24 cellular contexts compared by ENCODE assay signal in the genomic region with DNA sequence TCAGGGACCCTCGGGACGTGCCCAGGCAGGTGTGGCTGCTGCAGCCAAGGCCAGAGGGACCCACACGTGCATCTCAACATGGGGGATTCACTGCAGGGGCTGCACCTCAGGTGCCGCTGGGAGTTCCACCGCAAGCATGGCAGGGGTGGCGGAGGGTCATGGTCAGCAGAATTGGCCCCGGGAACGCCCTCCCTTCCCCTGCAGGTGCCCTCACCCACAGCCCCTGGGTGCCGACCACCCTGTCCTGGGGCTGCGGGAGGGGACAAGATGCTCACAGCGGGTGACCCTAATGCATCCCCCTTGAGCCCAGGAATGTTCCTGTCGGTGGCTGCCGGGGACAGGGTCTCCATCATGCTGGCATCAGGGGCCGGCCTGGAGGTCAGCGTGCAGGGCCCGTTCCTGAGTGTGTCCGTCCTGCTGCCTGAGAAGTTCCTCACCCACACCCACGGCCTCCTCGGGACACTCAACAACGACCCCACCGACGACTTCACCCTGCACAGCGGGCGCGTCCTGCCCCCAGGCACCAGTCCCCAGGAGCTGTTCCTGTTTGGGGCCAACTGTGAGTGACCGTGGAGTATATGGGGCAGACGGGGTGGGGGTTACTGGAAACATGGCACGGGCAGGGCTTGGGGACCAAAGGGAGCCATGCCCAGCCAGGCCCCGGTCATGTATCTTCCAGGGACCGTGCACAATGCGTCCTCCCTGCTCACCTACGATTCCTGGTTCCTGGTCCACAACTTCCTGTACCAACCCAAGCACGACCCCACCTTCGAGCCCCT. TPM values are rescaled to one million over a fixed set of nuclear protein-coding genes. Genes with fewer than 3 reads are reported as not detected.
A peak's percentile ranks its signal among the peaks of the same experiment; 100 is the strongest.
DNase-seq lines count a peak whose midpoint lies in the region; FAIRE-seq and TF ChIP-seq lines count a peak whose summit lies in the region.
"Had no signal": no experiment of that assay in that cellular context is flagged by ENCODE, and none has a peak within 500 bp of the region (broad histone marks: within the 10 kb centered on the region; RNA-seq: fewer than 3 reads in every experiment).

No MANE protein-coding gene starts in this region.

- H3K27ac ChIP-seq in kidney (ENCODE audit: low read depth in 2 of 2, low read length in 2 of 2) = no peak overlapping the region
- no peak overlapping the region for H3K27ac ChIP-seq in sigmoid colon
- H3K27ac ChIP-seq in OCI-LY7 (ENCODE audit: low read depth, low read length, poor library complexity, severe bottlenecking) = no peak overlapping the region
- H3K27ac ChIP-seq in prostate gland = no peak overlapping the region
- H3K27ac ChIP-seq: PC-9 had no signal

- no peaks in the 10 kb centered on the region for H4K20me1 ChIP-seq in OCI-LY7 (ENCODE audit: insufficient read depth, low read length)

- no peaks in the 10 kb centered on the region for H3K79me2 ChIP-seq in OCI-LY7 (ENCODE audit: insufficient read depth, low read depth, low read length)

- no TSS peak for BruUV-seq in OCI-LY7 (replicated peaks; lab: Mats Ljungman, UMichigan)

- WGBS in sigmoid colon, 2 donors = 85 to 91% methylated on average over 34 of the region's 34 CpGs
- 86% methylated on average over 28 of the region's 34 CpGs for WGBS in prostate gland

- TF ChIP-seq POLR2A in sigmoid colon (IDR thresholded peaks at IDR 0.05) = no peak
- no peak for TF ChIP-seq POLR2A in prostate gland (IDR thresholded peaks at IDR 0.05)

- H3K27me3 ChIP-seq in BE2C = no peaks in the 10 kb centered on the region
- H3K27me3 ChIP-seq in sigmoid colon = no peaks in the 10 kb centered on the region
- no peaks in the 10 kb centered on the region for H3K27me3 ChIP-seq in prostate gland (replicated peaks; ENCODE audit: insufficient read depth)
- H3K27me3 ChIP-seq: MG63 had no signal

- H3K4me2 ChIP-seq in OCI-LY7 (ENCODE audit: low read length) = no peak overlapping the region
- H3K4me2 ChIP-seq: GM23338, PC-9 had no signal

- CTCF ChIA-PET in OCI-LY7 (lab: Charles Lee; ENCODE audit: unreplicated experiment) = no interaction called here

- H3K36me3 ChIP-seq in BE2C = no peaks in the 10 kb centered on the region
- peaks cover 0 to 3% of the 10 kb centered on the region in 2 donors for H3K36me3 ChIP-seq in kidney (ENCODE audit: control insufficient read depth in 1 of 2, insufficient read depth in 2 of 2, low read length in 2 of 2)
- peaks cover 0 to 5% (median 0%) of the 10 kb centered on the region in 4 donors for H3K36me3 ChIP-seq in sigmoid colon
- no peaks in the 10 kb centered on the region for H3K36me3 ChIP-seq in OCI-LY7 (ENCODE audit: insufficient read depth, low read length)
- no peaks in the 10 kb centered on the region for H3K36me3 ChIP-seq in prostate gland
- H3K36me3 ChIP-seq: MG63 had no signal

- intact Hi-C loops in kidney (cut with DNase I) (no loop called here), sigmoid colon (cut with DNase I) (no loop called here), OCI-LY7 (cut with micrococcal nuclease; ENCODE audit: unreplicated experiment) (no loop called here), prostate gland (cut with DNase I) (loop anchor here (10.0 kb wide), 1 partner anchor 338 kb away; no protein-coding TSS in a partner anchor)

- POLR2A ChIA-PET in OCI-LY7 (lab: Charles Lee) = no interaction called here

- FAIRE-seq in kidney (lab: Jason Lieb, UNC) = no peak
- FAIRE-seq: GM19239, HTR-8/SVneo had no signal

- no peak overlapping the region for H3K9ac ChIP-seq in kidney (ENCODE audit: low read length in 2 of 2)

- H2AFZ ChIP-seq in OCI-LY7 (ENCODE audit: low read length) = no peak overlapping the region
- H2AFZ ChIP-seq: GM23338, PC-9 had no signal

- H3K9me3 ChIP-seq in BE2C = no peaks in the 10 kb centered on the region
- H3K9me3 ChIP-seq in kidney (ENCODE audit: control insufficient read depth in 1 of 2, low read length in 2 of 2) = no peaks in the 10 kb centered on the region
- H3K9me3 ChIP-seq in sigmoid colon = no peaks in the 10 kb centered on the region
- H3K9me3 ChIP-seq in OCI-LY7 (ENCODE audit: low read length) = no peaks in the 10 kb centered on the region
- H3K9me3 ChIP-seq in prostate gland = no peaks in the 10 kb centered on the region
- H3K9me3 ChIP-seq: Caco-2, MG63 had no signal

- TF ChIP-seq CTCF in BE2C (IDR thresholded peaks at IDR 0.05; ENCODE audit: low read depth, low read length) (no peak), kidney (IDR thresholded peaks at IDR 0.05; ENCODE audit: borderline replicate concordance, extremely low read depth, insufficient read depth) (no peak), sigmoid colon (IDR thresholded peaks at IDR 0.05) (no peak), OCI-LY7 (conservative IDR thresholded peaks at IDR 0.05; ENCODE audit: low read length) (no peak), prostate gland (IDR thresholded peaks at IDR 0.05) (no peak)

- no peaks in the 10 kb centered on the region for H3K9me2 ChIP-seq in OCI-LY7 (ENCODE audit: insufficient read depth, low read length)

- no peak overlapping the region for H3K4me3 ChIP-seq in BE2C (ENCODE audit: low read depth, low read length)
- no peak overlapping the region for H3K4me3 ChIP-seq in kidney (ENCODE audit: low read length in 2 of 2)
- no peak overlapping the region for H3K4me3 ChIP-seq in sigmoid colon
- H3K4me3 ChIP-seq in OCI-LY7 (ENCODE audit: low read depth, low read length, poor library complexity, severe bottlenecking) = no peak overlapping the region
- no peak overlapping the region for H3K4me3 ChIP-seq in prostate gland
- H3K4me3 ChIP-seq: GM23338, MG63, PC-9 had no signal

- DNase-seq in activated CD4-positive, CD25-positive, alpha-beta regulatory T cell treated with anti-CD3 and anti-CD28 coated beads, Interleukin-2, amount 50 U/mL, for 72 hours = peak; percentile 27
- no peak for DNase-seq in activated CD4-positive, CD25-positive, alpha-beta regulatory T cell (lab: John Stamatoyannopoulos, UW)
- DNase-seq in BE2C = peak; percentile 11
- DNase-seq in kidney = peak; percentile 69
- DNase-seq in sigmoid colon = peak; percentile 62
- no peak for DNase-seq in OCI-LY7 (ENCODE audit: low spot score)
- DNase-seq in prostate gland (ENCODE audit: low spot score) = no peak
- DNase-seq in stimulated activated CD4-positive, alpha-beta T cell treated with anti-CD3 and anti-CD28 coated beads, Interleukin-2, amount 100 ng/mL, for 24 hours = no peak
- DNase-seq: Caco-2; CD4-positive, alpha-beta T cell; GDM1; Kasumi-1; MG63; NCI-H1048; NCI-H1436; NCI-H1930; NCI-H345; NCI-H526; PC-9 had no signal

- H3K4me1 ChIP-seq in BE2C = no peaks in the 10 kb centered on the region; the same call in 1 of the 2 replicates
- H3K4me1 ChIP-seq in kidney (ENCODE audit: control insufficient read depth in 1 of 2, insufficient read depth in 1 of 2, low read depth in 1 of 2, low read length in 2 of 2) = peaks cover 8 to 27% of the 10 kb centered on the region in 2 donors
- H3K4me1 ChIP-seq in sigmoid colon = peaks cover 0 to 28% (median 18%) of the 10 kb centered on the region in 4 donors
- H3K4me1 ChIP-seq in OCI-LY7 (ENCODE audit: insufficient read depth, low read length, poor library complexity, severe bottlenecking) = no peaks in the 10 kb centered on the region
- H3K4me1 ChIP-seq in prostate gland (replicated peaks) = peaks cover 10% of the 10 kb centered on the region

- no peak for TF ChIP-seq EP300 in sigmoid colon (IDR thresholded peaks at IDR 0.05)

RNA-seq across cellular contexts. Expression of gene SUSD2, which starts 5.8 kb away (rescaled TPM):
- 1.6 TPM for polyA plus RNA-seq in BE2C (2012; ENCODE audit: insufficient read depth, insufficient read length, low read depth)
- 14.8 TPM for total RNA-seq in kidney
- polyA plus RNA-seq in kidney (ENCODE audit: insufficient read depth, low read depth, low replicate concordance) = 25.2 TPM
- 1 to 10 TPM; 1.2 to 8.6 (median 3.8) TPM for total RNA-seq in sigmoid colon
- 1 to 10 TPM in 1 of 3 donors, not detected in 2; 2.6 TPM for polyA plus RNA-seq in sigmoid colon
- 0.41 and 0.54 TPM in 2 replicates for total RNA-seq in OCI-LY7 (2014; rRNA removed; shearing (Covaris generic))
- 0.38 and 0.39 TPM in 2 replicates for total RNA-seq in OCI-LY7 (2022)
- total RNA-seq in prostate gland = 1 to 10 TPM; 7.8 to 9.3 TPM

RNA-seq across cellular contexts. Expression of gene GGT5, which starts 57.8 kb away (rescaled TPM):
- polyA plus RNA-seq in BE2C (2012; ENCODE audit: insufficient read depth, insufficient read length, low read depth) = 0.94 TPM
- total RNA-seq in kidney (103 TPM), sigmoid colon (10 to 100 TPM; 15.3 to 35.2 (median 24.5) TPM), OCI-LY7 (2022) (not detected in 2 replicates), prostate gland (10 to 100 TPM; 19.2 to 39.7 TPM)
- polyA plus RNA-seq in kidney (ENCODE audit: insufficient read depth, low read depth, low replicate concordance) (63.2 TPM), sigmoid colon (10 to 100 TPM in 1 of 3 donors, 1 to 10 TPM in 2; 2.8 to 26.2 (median 4.8) TPM)
- total RNA-seq in OCI-LY7 (2014; rRNA removed; shearing (Covaris generic)) = 0.06 and 0.10 TPM in 2 replicates
- total RNA-seq: A172; CD4-positive, alpha-beta T cell; Daoy; GM23338; PC-9 had no signal
- polyA plus RNA-seq: GM23338 had no signal

Comparison
In these comparisons a context has a peak if more than half of its experiments do, and no peak if none do; other contexts are left out.
1. DNase-seq: peak in activated CD4-positive, CD25-positive, alpha-beta regulatory T cell treated with anti-CD3 and anti-CD28 coated beads, Interleukin-2, amount 50 U/mL, for 72 hours (single experiment), BE2C (single experiment), kidney (single experiment) and sigmoid colon (single experiment); none in activated CD4-positive, CD25-positive, alpha-beta regulatory T cell (0 of 4), OCI-LY7 (single experiment), prostate gland (single experiment) and stimulated activated CD4-positive, alpha-beta T cell treated with anti-CD3 and anti-CD28 coated beads, Interleukin-2, amount 100 ng/mL, for 24 hours (0 of 2).
2. RNA of gene GGT5, which starts 57.8 kb away (total RNA-seq): 103 TPM in kidney (single experiment), 19.2 to 39.7 TPM in prostate gland and 15.3 to 35.2 TPM in sigmoid colon; 0.06 to 0.10 TPM in OCI-LY7; every median in the first group is over 10 times any median in the second.